12 cellular contexts compared by ENCODE assay signal in the genomic region with DNA sequence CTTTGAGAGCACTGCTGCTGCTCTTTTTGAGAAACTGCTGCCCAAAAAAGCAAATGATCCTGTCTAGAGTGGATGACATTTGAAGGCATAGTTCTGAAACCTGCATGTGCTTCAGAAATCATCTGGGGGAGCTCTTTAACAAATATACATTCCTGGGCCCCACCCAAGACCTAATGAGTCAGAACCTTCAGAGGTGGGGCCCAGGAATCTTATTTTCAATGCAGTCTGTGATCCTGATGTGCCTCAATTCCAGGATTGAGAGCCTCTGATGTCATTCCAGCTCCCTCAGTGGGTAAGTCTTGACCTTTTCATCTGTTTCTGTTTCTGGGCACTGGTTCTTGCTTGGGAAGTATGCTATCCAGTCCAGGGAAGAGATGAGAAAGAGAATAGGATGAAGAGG. TPM values are rescaled to one million over a fixed set of nuclear protein-coding genes. Genes with fewer than 3 reads are reported as not detected.
DNase-seq lines count a peak whose midpoint lies in the region; ATAC-seq and TF ChIP-seq lines count a peak whose summit lies in the region.
"Had no signal": no experiment of that assay in that cellular context is flagged by ENCODE, and none has a peak within 500 bp of the region (broad histone marks: within the 10 kb centered on the region; RNA-seq: fewer than 3 reads in every experiment).

No MANE protein-coding gene starts in this region.

- no peak for ATAC-seq in body of pancreas
- ATAC-seq in HG02938 (IDR thresholded peaks at IDR 0.05; ENCODE audit: unreplicated experiment) = no peak
- no peak for ATAC-seq in GM21447 (IDR thresholded peaks at IDR 0.05; ENCODE audit: unreplicated experiment)

- no peaks in the 10 kb centered on the region for H3K9me3 ChIP-seq in body of pancreas
- H3K9me3 ChIP-seq: BLaER1 treated with 17β-estradiol and CSF1 and Interleukin-3, amounts not matched to agents 10 nM and 100 nM had no signal

- DNase-seq in HPDE6-E6E7 (ENCODE audit: extremely low spot score) (peak; percentile 80), body of pancreas (no peak), kidney tubule cell (ENCODE audit: low spot score) (peak; percentile 82), DMS 273 treated with DMSO at 0.1 percent for 48 hours (lab: John Stamatoyannopoulos, UW) (no peak)
- DNase-seq in stimulated activated CD4-positive, alpha-beta T cell treated with anti-CD3 and anti-CD28 coated beads, Interleukin-2, amount 100 ng/mL, for 48 hours = no peak
- DNase-seq: activated CD4-positive, alpha-beta T cell treated with anti-CD3 and anti-CD28 coated beads, Interleukin-2, amount 10 ng/mL, durations not matched to agents 7 days and 5 days; activated gamma-delta T cell treated with Interleukin-2 at 50 U/mL for 16 hours; NCI-H526 had no signal

- no peak for TF ChIP-seq POLR2A in body of pancreas (IDR thresholded peaks at IDR 0.05)

- H3K27ac ChIP-seq in ACC112 (ENCODE audit: low read depth, low read length) (no peak overlapping the region), body of pancreas (peak overlapping the region in 3 of 4 donors; percentile 14 to 39 (median 38))
- H3K27ac ChIP-seq: BLaER1 treated with 17β-estradiol and CSF1 and Interleukin-3, amounts not matched to agents 10 nM and 100 nM had no signal

- no peak for TF ChIP-seq CTCF in body of pancreas (IDR thresholded peaks at IDR 0.05)

- intact Hi-C loops in body of pancreas (cut with DNase I) = loop anchor here (10.0 kb wide), 1 partner anchor 52 kb away; no protein-coding TSS in a partner anchor

- H3K79me2 ChIP-seq in ACC112 (ENCODE audit: control insufficient read depth, insufficient read depth, low read length, unreplicated experiment) = no peaks in the 10 kb centered on the region

- no peaks in the 10 kb centered on the region for H3K27me3 ChIP-seq in ACC112 (ENCODE audit: insufficient read depth, low read length)
- H3K27me3 ChIP-seq in body of pancreas = no peaks in the 10 kb centered on the region
- H3K27me3 ChIP-seq: BLaER1 treated with 17β-estradiol and CSF1 and Interleukin-3, amounts not matched to agents 10 nM and 100 nM had no signal

- H3K4me1 ChIP-seq in ACC112 (ENCODE audit: control insufficient read depth, insufficient read depth, low read length, unreplicated experiment) (peaks cover 19% of the 10 kb centered on the region), body of pancreas (peaks cover 41% of the 10 kb centered on the region)

- H3K4me3 ChIP-seq in ACC112 (ENCODE audit: low read depth, low read length) (no peak overlapping the region), body of pancreas (no peak overlapping the region)
- H3K4me3 ChIP-seq: BLaER1 treated with 17β-estradiol and CSF1 and Interleukin-3, amounts not matched to agents 10 nM and 100 nM had no signal

- H3K36me3 ChIP-seq in ACC112 (ENCODE audit: insufficient read depth, low read length) (no peaks in the 10 kb centered on the region), body of pancreas (replicated peaks in 1 of 2; ENCODE audit: insufficient read depth in 1 of 2, low read depth in 2 of 2) (peaks cover 10 to 13% of the 10 kb centered on the region in 2 donors)
- H3K36me3 ChIP-seq: BLaER1 treated with 17β-estradiol and CSF1 and Interleukin-3, amounts not matched to agents 10 nM and 100 nM had no signal

- H2AFZ ChIP-seq in ACC112 (ENCODE audit: low read length, unreplicated experiment) = peak overlapping the region; percentile 43

RNA-seq across cellular contexts. Expression of a gene that starts 42.3 kb away (rescaled TPM):
- total RNA-seq in body of pancreas = 10 to 100 TPM; 22.3 to 37.6 TPM

RNA-seq across cellular contexts. Expression of a gene that starts 59.4 kb away (rescaled TPM):
- 10 to 100 TPM; 10.9 to 20.5 TPM for total RNA-seq in body of pancreas

Comparison
In these comparisons a context has a peak if more than half of its experiments do, and no peak if none do; other contexts are left out.
1. DNase-seq: peak in HPDE6-E6E7 (single experiment) and kidney tubule cell (single experiment); none in body of pancreas (0 of 4), DMS 273 treated with DMSO at 0.1 percent for 48 hours (single experiment) and stimulated activated CD4-positive, alpha-beta T cell treated with anti-CD3 and anti-CD28 coated beads, Interleukin-2, amount 100 ng/mL, for 48 hours (0 of 2).